Comparison of ENCODE assay signal across 13 cellular contexts in the genomic region with DNA sequence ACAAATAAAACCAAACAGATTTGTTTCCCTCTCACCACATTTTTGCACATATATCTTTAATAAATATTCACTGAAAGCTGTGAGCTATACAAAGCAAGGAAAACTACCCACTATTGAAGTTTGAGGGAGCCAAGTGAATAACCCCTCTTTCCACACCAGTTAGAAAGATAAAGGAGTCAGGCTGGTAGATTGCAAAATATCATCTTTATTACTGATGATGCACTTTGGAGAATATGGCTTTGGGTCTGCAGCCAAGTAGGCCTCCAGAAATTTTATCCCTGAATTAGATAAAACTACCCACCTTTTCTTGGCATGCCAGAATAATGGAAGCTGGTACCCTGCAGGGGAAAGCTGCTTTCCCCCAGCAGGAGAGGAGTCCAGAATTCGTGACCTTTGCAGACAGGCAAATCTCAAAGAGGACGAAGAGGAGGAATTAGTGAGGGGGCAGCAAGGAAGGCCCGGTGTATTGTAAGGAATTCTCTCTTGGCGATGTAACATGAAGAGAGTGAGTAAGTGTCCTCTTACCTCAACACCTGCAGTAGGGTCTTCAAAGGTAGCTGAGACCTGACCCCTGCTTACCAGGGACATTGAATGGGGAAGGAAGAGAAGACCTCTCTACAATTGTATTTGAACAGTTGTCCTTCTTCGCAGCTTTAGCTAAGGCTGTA.
A peak's percentile ranks its signal among the peaks of the same experiment; 100 is the strongest.
DNase-seq lines count a peak whose midpoint lies in the region; ATAC-seq and TF ChIP-seq lines count a peak whose summit lies in the region.
"Had no signal": no experiment of that assay in that cellular context is flagged by ENCODE, and none has a peak within 500 bp of the region (broad histone marks: within the 10 kb centered on the region; RNA-seq: fewer than 3 reads in every experiment).

No MANE protein-coding gene starts in this region.

- peaks cover 43% of the 10 kb centered on the region for H3K4me1 ChIP-seq in cardiac muscle cell (ENCODE audit: low read depth)
- peaks cover 51% of the 10 kb centered on the region for H3K4me1 ChIP-seq in iPS-20b (ENCODE audit: insufficient read depth, low read length)
- peaks cover 54 to 65% of the 10 kb centered on the region in 2 donors for H3K4me1 ChIP-seq in thyroid gland

- no peaks in the 10 kb centered on the region for H3K27me3 Mint-ChIP-seq in activated T-helper 2 cell treated with anti-CD3 and anti-CD28 coated beads, Interferon-gamma antibody, Interleukin-2, Interleukin-4, amounts not matched to agents 10 μg/mL and 5 μg/mL and 100 μg/mL, durations not matched to agents 14 hours and 24 hours and 36 hours (ENCODE audit: low read depth)
- H3K27me3 Mint-ChIP-seq: activated CD4-positive, alpha-beta memory T cell treated with anti-CD3 and anti-CD28 coated beads for 36 hours had no signal

- H3K9me3 ChIP-seq in cardiac muscle cell (ENCODE audit: low read depth) (no peaks in the 10 kb centered on the region), iPS-20b (ENCODE audit: insufficient read depth, low read depth, low read length) (no peaks in the 10 kb centered on the region), thyroid gland (no peaks in the 10 kb centered on the region)

- 84 to 88% methylated on average over 5 of the region's 5 CpGs for WGBS in thyroid gland, 2 donors

- no peak overlapping the region for H3K4me3 Mint-ChIP-seq in activated T-helper 2 cell treated with anti-CD3 and anti-CD28 coated beads, Interferon-gamma antibody, Interleukin-2, Interleukin-4, amounts not matched to agents 10 μg/mL and 5 μg/mL and 100 μg/mL, durations not matched to agents 14 hours and 24 hours and 36 hours (ENCODE audit: low read depth)
- H3K4me3 Mint-ChIP-seq: activated CD4-positive, alpha-beta memory T cell treated with anti-CD3 and anti-CD28 coated beads for 36 hours had no signal

- no peaks in the 10 kb centered on the region for H3K36me3 ChIP-seq in cardiac muscle cell
- no peaks in the 10 kb centered on the region for H3K36me3 ChIP-seq in iPS-20b (ENCODE audit: insufficient read depth, low read depth, low read length)
- H3K36me3 ChIP-seq in thyroid gland, result no peaks in the 10 kb centered on the region

- no peak for TF ChIP-seq CTCF in cardiac muscle cell (IDR thresholded peaks at IDR 0.05; ENCODE audit: low read depth, low read length)
- TF ChIP-seq CTCF in thyroid gland (IDR thresholded peaks at IDR 0.05), result no peak

- ATAC-seq in HG03135 (IDR thresholded peaks at IDR 0.05; ENCODE audit: unreplicated experiment), result no peak

- no peaks in the 10 kb centered on the region for H3K9me3 Mint-ChIP-seq in activated T-helper 2 cell treated with anti-CD3 and anti-CD28 coated beads, Interferon-gamma antibody, Interleukin-2, Interleukin-4, amounts not matched to agents 10 μg/mL and 5 μg/mL and 100 μg/mL, durations not matched to agents 14 hours and 24 hours and 36 hours
- H3K9me3 Mint-ChIP-seq: activated CD4-positive, alpha-beta memory T cell treated with anti-CD3 and anti-CD28 coated beads for 36 hours had no signal

- H3K27ac ChIP-seq in cardiac muscle cell (peak overlapping the region; percentile 83), iPS-20b (ENCODE audit: low read length) (peak overlapping the region; percentile 51), thyroid gland (peak overlapping the region; percentile 80 to 85 (median 85))

- peaks cover 39% of the 10 kb centered on the region for H3K4me1 Mint-ChIP-seq in activated T-helper 2 cell treated with anti-CD3 and anti-CD28 coated beads, Interferon-gamma antibody, Interleukin-2, Interleukin-4, amounts not matched to agents 10 μg/mL and 5 μg/mL and 100 μg/mL, durations not matched to agents 14 hours and 24 hours and 36 hours (ENCODE audit: low read depth)

- no peaks in the 10 kb centered on the region for H3K27me3 ChIP-seq in cardiac muscle cell
- no peaks in the 10 kb centered on the region for H3K27me3 ChIP-seq in iPS-20b (ENCODE audit: insufficient read depth, low read length)
- H3K27me3 ChIP-seq in thyroid gland, result no peaks in the 10 kb centered on the region

- peak overlapping the region; percentile 57; the same call in 1 of the 2 replicates for H3K9ac ChIP-seq in iPS-20b (ENCODE audit: low read depth, low read length)

- no peak for TF ChIP-seq POLR2A in thyroid gland (IDR thresholded peaks at IDR 0.05)

- H3K4me3 ChIP-seq in cardiac muscle cell, result no peak overlapping the region
- H3K4me3 ChIP-seq in iPS-20b (ENCODE audit: low read length), result peak overlapping the region; percentile 1; the same call in 1 of the 2 replicates
- no peak overlapping the region for H3K4me3 ChIP-seq in thyroid gland (replicated peaks in 1 of 3)

- peaks cover 17% of the 10 kb centered on the region for H3K36me3 Mint-ChIP-seq in activated T-helper 2 cell treated with anti-CD3 and anti-CD28 coated beads, Interferon-gamma antibody, Interleukin-2, Interleukin-4, amounts not matched to agents 10 μg/mL and 5 μg/mL and 100 μg/mL, durations not matched to agents 14 hours and 24 hours and 36 hours (ENCODE audit: low read depth)

- peak overlapping the region; percentile 57 for H3K27ac Mint-ChIP-seq in activated T-helper 2 cell treated with anti-CD3 and anti-CD28 coated beads, Interferon-gamma antibody, Interleukin-2, Interleukin-4, amounts not matched to agents 10 μg/mL and 5 μg/mL and 100 μg/mL, durations not matched to agents 14 hours and 24 hours and 36 hours
- H3K27ac Mint-ChIP-seq: activated CD4-positive, alpha-beta memory T cell treated with anti-CD3 and anti-CD28 coated beads for 36 hours had no signal

- intact Hi-C loops in cardiac septum (cut with DNase I) (loop anchor here (5.0 kb wide), 1 partner anchor 63 kb away; no protein-coding TSS in a partner anchor), thyroid gland (cut with DNase I) (no loop called here)
- intact Hi-C loops in activated T-helper 2 cell treated with anti-CD3 and anti-CD28 coated beads, Interferon-gamma antibody, Interleukin-2, Interleukin-4, amounts not matched to agents 10 μg/mL and 5 μg/mL and 100 μg/mL, durations not matched to agents 14 hours and 24 hours and 36 hours (cut with micrococcal nuclease), result loop anchor here (2.0 to 5.0 kb wide), 2 partner anchors 47 to 63 kb away; no protein-coding TSS in a partner anchor

- DNase-seq in cardiac muscle cell (ENCODE audit: low read depth in 1 of 2, low spot score in 1 of 2) (peak in 1 of 2 donors; percentile 46), cardiac septum (ENCODE audit: low spot score) (no peak), thyroid gland (no peak), LoVo (ENCODE audit: low spot score) (no peak)
- DNase-seq in activated T-helper 2 cell treated with anti-CD3 and anti-CD28 coated beads, Interferon-gamma antibody, Interleukin-2, Interleukin-4, amounts not matched to agents 10 μg/mL and 5 μg/mL and 100 μg/mL, durations not matched to agents 14 hours and 24 hours and 36 hours (ENCODE audit: low spot score), result no peak
- DNase-seq in activated effector memory CD4-positive, alpha-beta T cell treated with anti-CD3 and anti-CD28 coated beads, Interleukin-2, amount 50 U/mL, for 16 hours, result no peak
- DNase-seq: activated CD4-positive, alpha-beta memory T cell treated with anti-CD3 and anti-CD28 coated beads for 36 hours; activated gamma-delta T cell treated with Interleukin-2 at 50 U/mL for 16 hours; central memory CD4-positive, alpha-beta T cell; DMS 273 treated with DMSO at 0.1 percent for 48 hours; NCI-H1048 had no signal
